ENCODE assay signal across 8 cellular contexts in the genomic region with DNA sequence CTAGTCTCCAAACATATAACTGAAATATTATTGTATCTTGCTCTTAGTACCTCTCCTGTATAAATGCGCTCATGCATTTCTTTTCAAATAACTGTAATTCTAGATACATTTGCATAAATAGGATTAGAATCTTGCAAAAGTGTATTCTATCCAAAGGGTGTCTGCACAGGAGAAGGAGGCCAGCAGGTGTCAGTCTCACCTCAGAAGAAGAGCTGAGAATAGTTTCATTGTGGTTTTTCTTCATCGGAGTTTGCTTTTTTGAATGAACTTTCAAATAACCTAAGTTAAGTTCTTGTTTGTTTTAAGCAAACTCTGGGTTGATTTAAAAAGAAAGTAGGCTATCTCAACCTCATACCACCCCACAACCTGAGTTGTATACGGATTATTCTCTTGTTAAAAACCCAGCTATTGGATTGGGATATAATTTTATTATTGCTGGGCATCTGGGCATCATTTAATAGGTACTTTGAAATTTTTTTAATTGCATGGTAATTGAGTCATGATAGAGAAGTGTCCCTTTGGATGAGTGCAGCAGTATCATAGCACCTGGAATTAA.
DNase-seq lines count a peak whose midpoint lies in the region; ATAC-seq and TF ChIP-seq lines count a peak whose summit lies in the region.

No MANE protein-coding gene starts in this region.

- no peaks in the 10 kb centered on the region for H3K4me1 ChIP-seq in BE2C

- H3K9me3 ChIP-seq in BE2C = no peaks in the 10 kb centered on the region

- no peaks in the 10 kb centered on the region for H3K36me3 ChIP-seq in BE2C

- H3K4me3 ChIP-seq in BE2C (ENCODE audit: low read depth, low read length) = no peak overlapping the region

- peak; percentile 44 for TF ChIP-seq CTCF in BE2C (IDR thresholded peaks at IDR 0.05; ENCODE audit: low read depth, low read length)

- peak; percentile 75 for ATAC-seq in GM18907 (IDR thresholded peaks at IDR 0.05; ENCODE audit: unreplicated experiment)
- ATAC-seq in SK-N-SH treated with all-trans-retinoic acid at 6 μM for 48 hours = peak; percentile 82
- ATAC-seq in GM21576 (IDR thresholded peaks at IDR 0.05; ENCODE audit: unreplicated experiment) = no peak
- ATAC-seq in HG03457 (IDR thresholded peaks at IDR 0.05; ENCODE audit: unreplicated experiment) = no peak

- no peaks in the 10 kb centered on the region for H3K27me3 ChIP-seq in BE2C

- DNase-seq in BE2C = peak; percentile 6
- DNase-seq in LHCN-M2 (ENCODE audit: low read depth) = peak; percentile 79
- peak; percentile 5 for DNase-seq in germinal center (ENCODE audit: low spot score)
- peak; percentile 8 for DNase-seq in pulmonary artery endothelial cell (ENCODE audit: low read depth, low spot score)

TF ChIP-seq in SK-N-SH treated with all-trans-retinoic acid at 6 μM for 48 hours, 23 proteins besides CTCF, POLR2A, EP300 and RAD21:
- TF ChIP-seq PPARA (CRISPR knock-in tag; IDR thresholded peaks at IDR 0.05; ENCODE audit: borderline replicate concordance) = no peak

Comparison
In these comparisons a context has a peak if more than half of its experiments do, and no peak if none do; other contexts are left out.
1. DNase-seq: peak in every context shown above with its lines; median percentile 79 in LHCN-M2; 8 in pulmonary artery endothelial cell; 6 in BE2C; 5 in germinal center.
2. ATAC-seq: peak in GM18907 (single experiment) and SK-N-SH treated with all-trans-retinoic acid at 6 μM for 48 hours (single experiment); none in GM21576 (single experiment) and HG03457 (single experiment).